In the genomic region with DNA sequence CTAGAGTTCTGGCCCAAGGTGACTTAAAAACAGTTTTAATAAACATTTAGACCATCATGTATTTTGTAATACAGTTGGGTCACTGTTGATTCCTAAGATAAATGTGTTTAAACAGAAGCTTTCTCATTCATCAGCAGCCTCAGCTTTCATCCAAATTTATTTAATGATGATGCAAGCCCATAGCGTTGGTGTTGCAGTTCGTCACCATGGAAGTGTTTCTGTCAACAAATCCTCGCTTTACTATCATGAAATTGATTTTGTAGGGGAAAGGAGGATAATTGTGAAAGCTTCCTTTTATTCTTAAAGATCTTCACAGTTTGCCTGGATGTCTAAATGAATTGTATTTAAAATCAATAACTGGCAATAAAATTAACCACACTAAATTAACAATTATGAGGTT, we compare ENCODE assay signal across 8 cellular contexts. TPM values are rescaled to one million over a fixed set of nuclear protein-coding genes. Genes with fewer than 3 reads are reported as not detected.
DNase-seq lines count a peak whose midpoint lies in the region; ATAC-seq and TF ChIP-seq lines count a peak whose summit lies in the region.

No MANE protein-coding gene starts in this region.

- no peak overlapping the region for H2BK120ac ChIP-seq in IMR-90 (ENCODE audit: low read depth, low read length)

- H3K27me3 ChIP-seq in IMR-90 (ENCODE audit: control insufficient read depth, insufficient read depth, low read length) (no peaks in the 10 kb centered on the region), body of pancreas (no peaks in the 10 kb centered on the region), suprapubic skin (no peaks in the 10 kb centered on the region)

- no peak overlapping the region for H3K9ac ChIP-seq in IMR-90 (ENCODE audit: low read depth, low read length)

- H3K4me3 ChIP-seq in IMR-90 (ENCODE audit: insufficient read depth, low read depth, low read length) (no peak overlapping the region), body of pancreas (no peak overlapping the region), suprapubic skin (no peak overlapping the region)

- peak overlapping the region; percentile 53 for H2BK5ac ChIP-seq in IMR-90 (ENCODE audit: low read depth, low read length, poor library complexity, severe bottlenecking)

- H3K79me1 ChIP-seq in IMR-90 (ENCODE audit: low read depth in 1 of 2, low read length in 2 of 2), result peaks cover 32 to 61% of the 10 kb centered on the region in 2 experiments

- H2AFZ ChIP-seq in IMR-90 (replicated peaks; ENCODE audit: low read length, poor library complexity), result no peak overlapping the region

- H4K91ac ChIP-seq in IMR-90 (ENCODE audit: insufficient read depth, low read depth, low read length), result no peak overlapping the region

- TF ChIP-seq CTCF in IMR-90 (conservative IDR thresholded peaks at IDR 0.05; ENCODE audit: low read depth, low read length) (no peak), body of pancreas (IDR thresholded peaks at IDR 0.05) (no peak), suprapubic skin (IDR thresholded peaks at IDR 0.05) (no peak)

- H3K9me3 ChIP-seq in IMR-90 (ENCODE audit: control insufficient read depth, insufficient read depth, low read length), result no peaks in the 10 kb centered on the region
- no peaks in the 10 kb centered on the region for H3K9me3 ChIP-seq in body of pancreas
- H3K9me3 ChIP-seq in suprapubic skin, result no peaks in the 10 kb centered on the region

- CTCF ChIA-PET in IMR-90 (lab: Yijun Ruan, JAX), result interaction anchor here (0.7 to 1.3 kb wide), 3 partner anchors 198 to 408 kb away, joined by 3 to 7 read pairs (median 4); no protein-coding TSS in a partner anchor

- no peak overlapping the region for H3K4ac ChIP-seq in IMR-90 (ENCODE audit: low read depth, low read length)

- H3K4me1 ChIP-seq in IMR-90 (ENCODE audit: control insufficient read depth, insufficient read depth, low read length) (peaks cover 15% of the 10 kb centered on the region), body of pancreas (peaks cover 20% of the 10 kb centered on the region), suprapubic skin (peaks cover 38% of the 10 kb centered on the region)

- no peak for TF ChIP-seq EP300 in suprapubic skin (IDR thresholded peaks at IDR 0.05)

- no peak overlapping the region for H3K4me2 ChIP-seq in IMR-90 (ENCODE audit: low read depth, low read length)

- WGBS in IMR-90 (ENCODE audit: extremely low coverage in 2 of 2, insufficient read length in 1 of 2), 2 experiments, result no CpG with 5 or more reads among the region's 3 CpGs
- 27 to 37% methylated on average over 3 of the region's 3 CpGs for WGBS in body of pancreas, 2 donors
- 6% methylated on average over 3 of the region's 3 CpGs for WGBS in suprapubic skin

- no peak overlapping the region for H3K23ac ChIP-seq in IMR-90 (ENCODE audit: low read depth, low read length)

- H2AK9ac ChIP-seq in IMR-90 (replicated peaks; ENCODE audit: low read depth, low read length, poor library complexity), result no peak overlapping the region

- ATAC-seq in IMR-90 (ENCODE audit: low read depth) (no peak), body of pancreas (peak; percentile 40), HG02642 (IDR thresholded peaks at IDR 0.05; ENCODE audit: poor library complexity, unreplicated experiment) (no peak), HG03025 (IDR thresholded peaks at IDR 0.05; ENCODE audit: low FRiP score, unreplicated experiment) (no peak)

- H3K56ac ChIP-seq in IMR-90 (ENCODE audit: extremely low read depth, insufficient read depth, low read length), result no peak overlapping the region

- DNase-seq in IMR-90 (peak; percentile 47), body of pancreas (peak in 1 of 4 donors; percentile 20), iris pigment epithelial cell (ENCODE audit: low read depth) (peak; percentile 86), suprapubic skin (ENCODE audit: low spot score in 2 of 2) (no peak), NCI-H1105 treated with DMSO at 0.1 percent for 48 hours (lab: John Stamatoyannopoulos, UW) (no peak)
- DNase-seq in stimulated activated CD4-positive, alpha-beta T cell treated with anti-CD3 and anti-CD28 coated beads, Interleukin-4, amount 100 ng/mL, for 1 hour, result no peak

- dilution Hi-C loops in IMR-90 (cut with HindIII; ENCODE audit: low sequenced_read_pairs, unreplicated experiment), result no loop called here

- H2BK15ac ChIP-seq in IMR-90 (ENCODE audit: low read depth, low read length), result no peak overlapping the region

- no peak overlapping the region for H4K5ac ChIP-seq in IMR-90 (ENCODE audit: low read depth, low read length)

- H3K36me3 ChIP-seq in IMR-90 (ENCODE audit: control insufficient read depth, insufficient read depth, low read length) (peaks cover 18% of the 10 kb centered on the region), body of pancreas (replicated peaks in 1 of 2; ENCODE audit: insufficient read depth in 1 of 2, low read depth in 2 of 2) (no peaks in the 10 kb centered on the region), suprapubic skin (peaks cover 8% of the 10 kb centered on the region)

- peak overlapping the region; percentile 62; the same call in 1 of the 2 replicates for H3K14ac ChIP-seq in IMR-90 (replicated peaks; ENCODE audit: low read depth, low read length)

- in situ Hi-C loops in IMR-90 (cut with MboI; ENCODE audit: low sequenced_read_pairs), result loop anchor here (25.0 kb wide), 1 partner anchor 891 kb away; no protein-coding TSS in a partner anchor

- H3K9me1 ChIP-seq in IMR-90 (ENCODE audit: insufficient read depth, low read length), result peaks cover 12% of the 10 kb centered on the region

- BruUV-seq in IMR-90 (replicated peaks; lab: Mats Ljungman, UMichigan), result no TSS peak

- intact Hi-C loops in IMR-90 (cut with micrococcal nuclease) (no loop called here), body of pancreas (cut with DNase I) (loop anchor here (5.0 kb wide), 1 partner anchor 406 kb away; no protein-coding TSS in a partner anchor)

- H3K27ac ChIP-seq in IMR-90 (ENCODE audit: insufficient read depth, low read length) (no peak overlapping the region), body of pancreas (peak overlapping the region in 1 of 4 donors; percentile 4), suprapubic skin (peak overlapping the region; percentile 77)

- no peak overlapping the region for H2BK20ac ChIP-seq in IMR-90 (ENCODE audit: low read depth, low read length)

- H4K20me1 ChIP-seq in IMR-90 (ENCODE audit: insufficient read depth, low read length), result peaks cover 18% of the 10 kb centered on the region

- H2AK5ac ChIP-seq in IMR-90 (ENCODE audit: low read depth, low read length), result no peak overlapping the region

- POLR2A ChIA-PET in IMR-90 (lab: Charles Lee; ENCODE audit: unreplicated experiment), result no interaction called here

- TF ChIP-seq POLR2A in IMR-90 (IDR thresholded peaks at IDR 0.05; ENCODE audit: low read depth, low read length) (no peak), body of pancreas (IDR thresholded peaks at IDR 0.05) (no peak), suprapubic skin (IDR thresholded peaks at IDR 0.05) (no peak)

- no peak for TF ChIP-seq RAD21 in IMR-90 (IDR thresholded peaks at IDR 0.05; ENCODE audit: low read length)

- no peak overlapping the region; the same call in 1 of the 2 replicates for H3K18ac ChIP-seq in IMR-90 (ENCODE audit: low read depth, low read length)

- no peak overlapping the region for H4K8ac ChIP-seq in IMR-90 (ENCODE audit: low read depth in 2 of 2, low read length in 2 of 2)

TF ChIP-seq in IMR-90, 13 proteins besides CTCF, POLR2A, EP300 and RAD21:
- TF ChIP-seq, protein P1, sequence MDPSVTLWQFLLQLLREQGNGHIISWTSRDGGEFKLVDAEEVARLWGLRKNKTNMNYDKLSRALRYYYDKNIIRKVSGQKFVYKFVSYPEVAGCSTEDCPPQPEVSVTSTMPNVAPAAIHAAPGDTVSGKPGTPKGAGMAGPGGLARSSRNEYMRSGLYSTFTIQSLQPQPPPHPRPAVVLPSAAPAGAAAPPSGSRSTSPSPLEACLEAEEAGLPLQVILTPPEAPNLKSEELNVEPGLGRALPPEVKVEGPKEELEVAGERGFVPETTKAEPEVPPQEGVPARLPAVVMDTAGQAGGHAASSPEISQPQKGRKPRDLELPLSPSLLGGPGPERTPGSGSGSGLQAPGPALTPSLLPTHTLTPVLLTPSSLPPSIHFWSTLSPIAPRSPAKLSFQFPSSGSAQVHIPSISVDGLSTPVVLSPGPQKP (IDR thresholded peaks at IDR 0.05; ENCODE audit: borderline replicate concordance, low read depth, low read length), result no peak
- TF ChIP-seq, protein P2, sequence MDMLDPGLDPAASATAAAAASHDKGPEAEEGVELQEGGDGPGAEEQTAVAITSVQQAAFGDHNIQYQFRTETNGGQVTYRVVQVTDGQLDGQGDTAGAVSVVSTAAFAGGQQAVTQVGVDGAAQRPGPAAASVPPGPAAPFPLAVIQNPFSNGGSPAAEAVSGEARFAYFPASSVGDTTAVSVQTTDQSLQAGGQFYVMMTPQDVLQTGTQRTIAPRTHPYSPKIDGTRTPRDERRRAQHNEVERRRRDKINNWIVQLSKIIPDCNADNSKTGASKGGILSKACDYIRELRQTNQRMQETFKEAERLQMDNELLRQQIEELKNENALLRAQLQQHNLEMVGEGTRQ (IDR thresholded peaks at IDR 0.05; ENCODE audit: low read depth, low read length), result no peak
- TF ChIP-seq CEBPB (IDR thresholded peaks at IDR 0.05; ENCODE audit: low read depth, low read length), result peak; percentile 83

RNA-seq across cellular contexts. Expression of a gene that starts 28.8 kb away (rescaled TPM):
- total RNA-seq in IMR-90 (2012; rRNA removed), result 13.6 and 18.1 TPM in 2 replicates
- 10.0 and 12.5 TPM in 2 replicates for polyA plus RNA-seq in IMR-90 (2012; rRNA removed)
- 2.1 and 2.2 TPM in 2 replicates for polyA plus RNA-seq in IMR-90 (2012; cell fraction: cytosol; rRNA removed)
- 0.51 and 4.4 TPM in 2 replicates for polyA plus RNA-seq in IMR-90 (2012; cell fraction: nucleus; rRNA removed; ENCODE audit: low replicate concordance)
- 10 to 100 TPM in 1 of 2 donors, 1 to 10 TPM in 1; 3.9 to 21.4 TPM for total RNA-seq in body of pancreas
- total RNA-seq in suprapubic skin, result 10 to 100 TPM; 13.2 to 17.1 (median 13.5) TPM

Comparison
In these comparisons a context has a peak if more than half of its experiments do, and no peak if none do; other contexts are left out.
1. DNase-seq: peak in IMR-90 (single experiment) and iris pigment epithelial cell (single experiment); none in suprapubic skin (0 of 2), stimulated activated CD4-positive, alpha-beta T cell treated with anti-CD3 and anti-CD28 coated beads, Interleukin-4, amount 100 ng/mL, for 1 hour (single experiment) and NCI-H1105 treated with DMSO at 0.1 percent for 48 hours (single experiment).